In the genomic region with DNA sequence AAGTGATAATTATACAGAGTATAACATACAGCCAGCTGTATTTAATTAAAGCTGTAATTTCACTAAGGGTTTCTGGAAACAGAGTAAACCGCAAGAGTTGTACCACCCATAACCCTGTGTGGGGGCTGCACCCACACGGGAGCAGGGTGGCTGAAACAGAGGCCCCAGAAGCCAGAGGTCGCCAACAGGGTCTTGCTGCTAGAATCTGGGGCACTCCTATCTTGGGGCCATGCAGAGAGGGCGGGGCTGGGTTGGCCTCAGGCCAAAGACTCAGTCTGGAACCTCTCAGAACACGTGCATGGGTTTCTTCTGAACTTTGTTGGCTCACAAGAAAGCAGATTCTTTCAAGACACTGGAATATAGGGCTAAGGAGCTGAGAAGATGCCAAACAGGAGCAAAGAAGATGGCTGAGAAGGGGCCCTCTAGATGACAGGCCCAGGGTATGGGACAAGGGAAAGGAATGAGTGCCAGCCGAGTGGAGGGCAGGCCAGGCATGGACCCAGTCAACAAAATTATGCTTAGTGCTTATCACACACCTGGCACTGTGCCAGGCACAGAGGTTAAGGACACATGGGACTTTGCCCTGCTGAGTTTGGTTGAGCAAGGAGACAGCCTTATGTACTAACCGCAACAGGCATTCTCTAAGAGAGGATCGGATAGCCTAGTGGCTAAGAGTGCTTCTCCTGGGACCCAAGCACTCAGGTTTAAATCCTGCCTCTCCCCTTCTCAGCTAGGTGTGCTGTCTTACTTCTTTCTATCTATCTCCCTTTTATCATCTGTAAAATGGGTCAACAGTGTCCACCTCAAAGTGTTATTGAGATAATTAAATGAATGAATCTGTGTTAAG, we compare ENCODE assay signal across 13 cellular contexts.
DNase-seq lines count a peak whose midpoint lies in the region; ATAC-seq, FAIRE-seq and TF ChIP-seq lines count a peak whose summit lies in the region.
"Had no signal": no experiment of that assay in that cellular context is flagged by ENCODE, and none has a peak within 500 bp of the region (broad histone marks: within the 10 kb centered on the region; RNA-seq: fewer than 3 reads in every experiment).

No MANE protein-coding gene starts in this region.

- SMC1A ChIA-PET in GM12878 (lab: Charles Lee; ENCODE audit: uncharacterized antibody, unreplicated experiment), result interaction anchor here (1.3 to 3.7 kb wide), 4 partner anchors 9 to 24 kb away, joined by 3 to 25 read pairs (median 6); no protein-coding TSS in a partner anchor

- POLR2A ChIA-PET in GM12878 (lab: Charles Lee), result no interaction called here

- DNase-seq in AG09319 (ENCODE audit: extremely low read depth, low read depth) (peak; percentile 73), HTR-8/SVneo (ENCODE audit: insufficient read length, low spot score) (no peak), GM12878 (ENCODE audit: low read depth, low spot score) (no peak), right lobe of liver (peak; percentile 80 to 89 (median 86)), NCI-H774 (lab: John Stamatoyannopoulos, UW) (no peak)
- DNase-seq: Caco-2; naive B cell; stimulated activated CD4-positive, alpha-beta T cell treated with anti-CD3 and anti-CD28 coated beads, Interleukin-4, amount 100 ng/mL, for 4 hours had no signal

- no peaks in the 10 kb centered on the region for H3K79me2 ChIP-seq in GM12878 (ENCODE audit: control insufficient read depth, insufficient read depth, low read length)

- CTCF ChIA-PET in GM12878 (lab: Yijun Ruan, JAX), result interaction anchor here (0.8 to 4.8 kb wide), 10 partner anchors 11 to 143 kb away, joined by 3 to 33 read pairs (median 4); no protein-coding TSS in a partner anchor

- H3K9ac ChIP-seq in GM12878 (ENCODE audit: control insufficient read depth, insufficient read depth, low read length), result no peak overlapping the region

- intact Hi-C loops in GM12878 (cut with micrococcal nuclease; ENCODE audit: unreplicated experiment) (no loop called here), right lobe of liver (cut with DNase I) (no loop called here)

- TF ChIP-seq EP300 in GM12878 (IDR thresholded peaks at IDR 0.05; ENCODE audit: borderline replicate concordance in 1 of 2, control insufficient read depth in 1 of 2, low read depth in 2 of 2, low read length in 2 of 2), result no peak

- TF ChIP-seq POLR2A in GM12878 (IDR thresholded peaks at IDR 0.05; ENCODE audit: low read depth, low read length) (no peak), right lobe of liver (IDR thresholded peaks at IDR 0.05) (no peak)

- no peak overlapping the region for H3K4me3 ChIP-seq in GM12878
- H3K4me3 ChIP-seq in right lobe of liver, result no peak overlapping the region
- H3K4me3 ChIP-seq: tibial nerve had no signal

- TF ChIP-seq RAD21 in GM12878 (IDR thresholded peaks at IDR 0.05; ENCODE audit: insufficient read depth, low read depth, low read length), result no peak

- WGBS in GM12878 (ENCODE audit: insufficient coverage, insufficient replicate concordance, low lambda C conversion rate, missing lambda C conversion rate), result 52% methylated on average over 8 of the region's 8 CpGs
- WGBS in right lobe of liver (ENCODE audit: insufficient coverage, low coverage, low lambda C conversion rate, missing lambda C conversion rate), result 35% methylated on average over 6 of the region's 8 CpGs

- H3K36me3 ChIP-seq in GM12878 (ENCODE audit: control insufficient read depth in 2 of 2, insufficient read depth in 2 of 2, low read length in 1 of 2) (no peaks in the 10 kb centered on the region), right lobe of liver (no peaks in the 10 kb centered on the region)
- H3K36me3 ChIP-seq: tibial nerve had no signal

- BruUV-seq in GM12878 (replicated peaks; lab: Mats Ljungman, UMichigan), result no TSS peak

- H3K27me3 ChIP-seq in GM12878 (replicated peaks in 1 of 2; ENCODE audit: control insufficient read depth in 2 of 2, insufficient read depth in 2 of 2, low read length in 1 of 2) (0 out of 4 replicates have a peak, but pooled peaks cover 0 to 1% of the 10 kb centered on the region in 2 experiments), right lobe of liver (no peaks in the 10 kb centered on the region)
- H3K27me3 ChIP-seq: tibial nerve had no signal

- no peak overlapping the region for H3K4me2 ChIP-seq in GM12878 (ENCODE audit: control insufficient read depth, insufficient read depth)

- in situ Hi-C loops in GM12878 (cut with MboI), result no loop called here

- RAD21 ChIA-PET in GM12878 (lab: Charles Lee; ENCODE audit: unreplicated experiment), result interaction anchor here (0.8 kb wide), 1 partner anchor 25 kb away, joined by 3 read pairs; no protein-coding TSS in a partner anchor

- no peak overlapping the region for H2AFZ ChIP-seq in GM12878 (ENCODE audit: control insufficient read depth, low read depth, low read length)

- H3K27ac ChIP-seq in GM12878 (ENCODE audit: control insufficient read depth, insufficient read depth) (no peak overlapping the region), right lobe of liver (peak overlapping the region in 1 of 3 donors; percentile 14)

- peak; percentile 69 for FAIRE-seq in HTR-8/SVneo (lab: Jason Lieb, UNC)
- no peak for FAIRE-seq in GM12878 (lab: Jason Lieb, UNC)
- FAIRE-seq: bronchial epithelial cell had no signal

- ATAC-seq in GM12878 (peak; percentile 25; the same call in 2 of the 3 replicates), right lobe of liver (peak; percentile 80 to 92 (median 91)), GM21528 (IDR thresholded peaks at IDR 0.05; ENCODE audit: low FRiP score, unreplicated experiment) (no peak), HG03196 (IDR thresholded peaks at IDR 0.05; ENCODE audit: unreplicated experiment) (no peak), HG03565 (IDR thresholded peaks at IDR 0.05; ENCODE audit: unreplicated experiment) (no peak)

- H4K20me1 ChIP-seq in GM12878 (ENCODE audit: control insufficient read depth, insufficient read depth), result no peaks in the 10 kb centered on the region

- no peak for TF ChIP-seq CTCF in AG09319 (IDR thresholded peaks at IDR 0.05; ENCODE audit: low read depth, low read length)
- no peak for TF ChIP-seq CTCF in GM12878 (IDR thresholded peaks at IDR 0.05 in 2 of 3, conservative IDR thresholded peaks at IDR 0.05 in 1 of 3; ENCODE audit: control insufficient read depth in 2 of 3, extremely low read depth in 1 of 3, insufficient read depth in 1 of 3, low read depth in 3 of 3, low read length in 3 of 3)
- no peak for TF ChIP-seq CTCF in right lobe of liver (IDR thresholded peaks at IDR 0.05)

- no peaks in the 10 kb centered on the region for H3K9me3 ChIP-seq in GM12878 (replicated peaks; ENCODE audit: control insufficient read depth, insufficient read depth, low read length)
- no peaks in the 10 kb centered on the region for H3K9me3 ChIP-seq in right lobe of liver
- H3K9me3 ChIP-seq: Caco-2, tibial nerve had no signal

- H3K4me1 ChIP-seq in GM12878 (ENCODE audit: control insufficient read depth, insufficient read depth, low read length), result no peaks in the 10 kb centered on the region
- H3K4me1 ChIP-seq in right lobe of liver, result peaks cover 0 to 14% (median 6%) of the 10 kb centered on the region in 4 donors

TF ChIP-seq in GM12878, 131 proteins besides CTCF, POLR2A, EP300 and RAD21:
- TF ChIP-seq BHLHE40 (IDR thresholded peaks at IDR 0.05; ENCODE audit: borderline replicate concordance in 1 of 2, low read depth in 2 of 2, low read length in 1 of 2) (peak in 1 of 2 experiments; percentile 28; a peak in 1 of 4 replicates), EED (IDR thresholded peaks at IDR 0.05; ENCODE audit: low read depth) (no peak)

Comparison
In these comparisons a context has a peak if more than half of its experiments do, and no peak if none do; other contexts are left out.
1. DNase-seq: peak in AG09319 (single experiment) and right lobe of liver (3 of 3); none in HTR-8/SVneo (single experiment), GM12878 (single experiment) and NCI-H774 (single experiment).
2. ATAC-seq: peak in GM12878 (single experiment) and right lobe of liver (4 of 4); none in GM21528 (single experiment), HG03196 (single experiment) and HG03565 (single experiment).